In the genomic region with DNA sequence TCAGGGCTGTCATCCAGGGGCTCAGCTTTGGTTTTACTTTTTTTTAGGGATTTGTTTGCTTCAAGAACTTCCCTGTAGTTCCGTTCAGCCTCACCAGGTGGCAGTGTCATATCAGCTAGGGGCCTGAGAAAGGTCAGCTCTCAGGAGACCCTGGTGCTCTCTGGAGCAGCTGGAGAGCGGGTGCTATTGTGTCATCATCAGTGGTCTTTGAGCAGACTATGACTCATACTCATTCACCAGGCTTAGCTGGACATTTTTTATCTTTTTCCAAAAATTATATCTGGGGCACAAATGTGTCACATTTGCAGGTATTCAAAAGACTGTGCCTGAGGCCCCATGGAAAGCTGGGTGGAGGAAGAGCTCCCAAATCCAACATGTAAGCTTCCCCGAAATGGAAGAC, we compare ENCODE assay signal across 10 cellular contexts. TPM values are rescaled to one million over a fixed set of nuclear protein-coding genes. Genes with fewer than 3 reads are reported as not detected.
DNase-seq lines count a peak whose midpoint lies in the region; ATAC-seq and TF ChIP-seq lines count a peak whose summit lies in the region.
"Had no signal": no experiment of that assay in that cellular context is flagged by ENCODE, and none has a peak within 500 bp of the region (broad histone marks: within the 10 kb centered on the region; RNA-seq: fewer than 3 reads in every experiment).

No MANE protein-coding gene starts in this region.

- H3K4me3 Mint-ChIP-seq in activated CD4-positive, alpha-beta T cell treated with anti-CD3 and anti-CD28 coated beads, Interleukin-2, amount 10 ng/mL, durations not matched to agents 7 days and 5 days = no peak overlapping the region
- H3K4me3 Mint-ChIP-seq in T-helper 17 cell = no peak overlapping the region
- H3K4me3 Mint-ChIP-seq: central memory CD8-positive, alpha-beta T cell; stimulated activated effector memory CD8-positive, alpha-beta T cell treated with anti-CD3 and anti-CD28 coated beads, Interleukin-12 subunit alpha, Interleukin-12 subunit beta, amount 100 ng/mL, for 72 hours had no signal

- H3K4me1 Mint-ChIP-seq in activated CD4-positive, alpha-beta T cell treated with anti-CD3 and anti-CD28 coated beads, Interleukin-2, amount 10 ng/mL, durations not matched to agents 7 days and 5 days = no peaks in the 10 kb centered on the region
- H3K4me1 Mint-ChIP-seq in T-helper 17 cell = no peaks in the 10 kb centered on the region
- H3K4me1 Mint-ChIP-seq: central memory CD8-positive, alpha-beta T cell; stimulated activated effector memory CD8-positive, alpha-beta T cell treated with anti-CD3 and anti-CD28 coated beads, Interleukin-12 subunit alpha, Interleukin-12 subunit beta, amount 100 ng/mL, for 72 hours had no signal

- CTCF ChIA-PET in activated CD4-positive, alpha-beta T cell treated with anti-CD3 and anti-CD28 coated beads, Interleukin-2, amount 10 ng/mL, durations not matched to agents 7 days and 5 days (lab: Charles Lee) = interaction anchor here (1.0 to 1.4 kb wide), 2 partner anchors 43 to 109 kb away, joined by 3 to 4 read pairs; a partner anchor contains a TSS

- H3K27me3 Mint-ChIP-seq in activated CD4-positive, alpha-beta T cell treated with anti-CD3 and anti-CD28 coated beads, Interleukin-2, amount 10 ng/mL, durations not matched to agents 7 days and 5 days = no peaks in the 10 kb centered on the region
- H3K27me3 Mint-ChIP-seq in T-helper 17 cell = no peaks in the 10 kb centered on the region
- H3K27me3 Mint-ChIP-seq: central memory CD8-positive, alpha-beta T cell had no signal

- H3K9me3 Mint-ChIP-seq in activated CD4-positive, alpha-beta T cell treated with anti-CD3 and anti-CD28 coated beads, Interleukin-2, amount 10 ng/mL, durations not matched to agents 7 days and 5 days = peaks cover 12% of the 10 kb centered on the region

- ATAC-seq in T-helper 17 cell = no peak
- ATAC-seq in GM19467 (IDR thresholded peaks at IDR 0.05; ENCODE audit: unreplicated experiment) = no peak
- ATAC-seq: stimulated activated effector memory CD8-positive, alpha-beta T cell treated with anti-CD3 and anti-CD28 coated beads, Interleukin-12 subunit alpha, Interleukin-12 subunit beta, amount 100 ng/mL, for 72 hours had no signal

- H3K36me3 Mint-ChIP-seq in activated CD4-positive, alpha-beta T cell treated with anti-CD3 and anti-CD28 coated beads, Interleukin-2, amount 10 ng/mL, durations not matched to agents 7 days and 5 days (ENCODE audit: low read depth) = no peaks in the 10 kb centered on the region
- H3K36me3 Mint-ChIP-seq in T-helper 17 cell (ENCODE audit: low read depth) = peaks cover 4% of the 10 kb centered on the region
- H3K36me3 Mint-ChIP-seq: stimulated activated effector memory CD8-positive, alpha-beta T cell treated with anti-CD3 and anti-CD28 coated beads, Interleukin-12 subunit alpha, Interleukin-12 subunit beta, amount 100 ng/mL, for 72 hours had no signal

- H3K4me3 ChIP-seq in choroid plexus epithelial cell (ENCODE audit: low read depth, low read length) = no peak overlapping the region

- peak; percentile 17 for DNase-seq in activated CD4-positive, alpha-beta T cell treated with anti-CD3 and anti-CD28 coated beads, Interleukin-2, amount 10 ng/mL, durations not matched to agents 7 days and 5 days
- no peak for DNase-seq in activated CD4-positive, alpha-beta T cell treated with anti-CD3 and anti-CD28 coated beads, Interleukin-2, amount 50 U/mL, for 4 hours
- DNase-seq in HuH-7.5 (ENCODE audit: low spot score) = peak; percentile 58
- DNase-seq in OCI-M1 (lab: John Stamatoyannopoulos, UW) = peak; percentile 76
- peak; percentile 64 for DNase-seq in choroid plexus epithelial cell (ENCODE audit: low read depth)
- DNase-seq in medulla oblongata (ENCODE audit: extremely low spot score) = peak; percentile 81
- DNase-seq in T-helper 17 cell = no peak

- POLR2A ChIA-PET in activated CD4-positive, alpha-beta T cell treated with anti-CD3 and anti-CD28 coated beads, Interleukin-2, amount 10 ng/mL, durations not matched to agents 7 days and 5 days (lab: Charles Lee) = no interaction called here

- no peak overlapping the region for H3K27ac Mint-ChIP-seq in activated CD4-positive, alpha-beta T cell treated with anti-CD3 and anti-CD28 coated beads, Interleukin-2, amount 10 ng/mL, durations not matched to agents 7 days and 5 days
- no peak overlapping the region for H3K27ac Mint-ChIP-seq in T-helper 17 cell
- H3K27ac Mint-ChIP-seq: stimulated activated effector memory CD8-positive, alpha-beta T cell treated with anti-CD3 and anti-CD28 coated beads, Interleukin-12 subunit alpha, Interleukin-12 subunit beta, amount 100 ng/mL, for 72 hours had no signal

- H3K9me3 ChIP-seq in T-helper 17 cell (ENCODE audit: control insufficient read depth, low read length, poor library complexity, severe bottlenecking) = peaks cover 5% of the 10 kb centered on the region

- peak; percentile 72 for TF ChIP-seq CTCF in choroid plexus epithelial cell (conservative IDR thresholded peaks at IDR 0.05; ENCODE audit: low read depth, low read length)

RNA-seq across cellular contexts. Expression of a gene that starts 24.4 kb away (rescaled TPM):
- 1 to 10 TPM; 3.6 to 4.0 TPM for total RNA-seq in activated CD4-positive, alpha-beta T cell treated with anti-CD3 and anti-CD28 coated beads, Interleukin-2, amount 10 ng/mL, durations not matched to agents 7 days and 5 days
- total RNA-seq in T-helper 17 cell = 1 to 10 TPM; 2.0 to 2.4 TPM

RNA-seq across cellular contexts. Expression of a gene that starts 42.5 kb away (rescaled TPM):
- total RNA-seq in activated CD4-positive, alpha-beta T cell treated with anti-CD3 and anti-CD28 coated beads, Interleukin-2, amount 10 ng/mL, durations not matched to agents 7 days and 5 days = under 1 TPM; 0.08 to 0.42 TPM
- under 1 TPM in 1 of 2 donors, not detected in 1; 0.77 TPM for total RNA-seq in T-helper 17 cell

Comparison
In these comparisons a context has a peak if more than half of its experiments do, and no peak if none do; other contexts are left out.
1. DNase-seq: peak in activated CD4-positive, alpha-beta T cell treated with anti-CD3 and anti-CD28 coated beads, Interleukin-2, amount 10 ng/mL, durations not matched to agents 7 days and 5 days (single experiment), HuH-7.5 (single experiment), OCI-M1 (single experiment), choroid plexus epithelial cell (single experiment) and medulla oblongata (single experiment); none in activated CD4-positive, alpha-beta T cell treated with anti-CD3 and anti-CD28 coated beads, Interleukin-2, amount 50 U/mL, for 4 hours (0 of 2) and T-helper 17 cell (0 of 3).